ENCODE assay signal across 8 cellular contexts in the genomic region with DNA sequence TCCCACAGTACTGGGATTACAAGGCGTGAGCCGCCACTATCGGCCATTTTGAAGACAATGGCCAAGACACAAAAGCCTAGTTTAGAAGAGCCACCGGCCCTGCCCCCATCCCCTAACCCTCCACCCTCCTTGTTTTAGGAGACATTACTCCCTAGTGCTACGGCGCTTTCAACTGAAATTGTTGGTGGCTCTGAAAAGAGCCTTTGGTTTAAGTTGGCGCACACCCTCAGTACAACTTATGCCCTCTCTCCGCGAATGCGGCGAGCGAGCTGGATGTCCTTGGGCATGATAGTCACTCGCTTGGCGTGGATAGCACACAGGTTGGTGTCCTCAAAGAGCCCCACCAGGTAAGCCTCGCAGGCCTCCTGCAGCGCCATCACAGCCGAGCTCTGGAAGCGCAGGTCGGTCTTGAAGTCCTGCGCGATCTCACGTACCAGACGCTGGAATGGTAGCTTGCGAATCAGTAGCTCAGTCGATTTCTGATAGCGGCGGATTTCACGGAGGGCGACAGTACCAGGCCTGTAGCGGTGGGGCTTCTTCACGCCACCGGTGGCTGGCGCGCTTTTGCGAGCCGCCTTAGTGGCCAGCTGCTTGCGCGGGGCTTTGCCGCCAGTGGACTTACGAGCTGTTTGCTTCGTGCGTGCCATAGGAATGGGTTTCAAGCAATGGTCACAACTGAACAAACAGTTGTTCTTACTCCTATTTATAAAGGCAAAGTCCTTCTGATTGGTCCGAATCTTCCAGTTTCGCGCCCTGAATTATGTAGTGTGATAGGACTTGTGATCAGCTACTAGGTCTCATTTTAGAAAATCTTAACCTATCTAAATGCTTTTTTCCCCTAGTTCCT.
DNase-seq lines count a peak whose midpoint lies in the region; ATAC-seq and TF ChIP-seq lines count a peak whose summit lies in the region.

No MANE protein-coding gene starts in this region.

- H3K4me1 Mint-ChIP-seq in activated T-cell treated with anti-CD3 and anti-CD28 coated beads, Interleukin-2, amount 50 U/mL, for 24 hours (ENCODE audit: low read depth), result peaks cover 43% of the 10 kb centered on the region
- H3K4me1 Mint-ChIP-seq in nephron, result peaks cover 34% of the 10 kb centered on the region

- no peaks in the 10 kb centered on the region for H3K27me3 Mint-ChIP-seq in activated T-cell treated with anti-CD3 and anti-CD28 coated beads, Interleukin-2, amount 50 U/mL, for 24 hours
- no peaks in the 10 kb centered on the region for H3K27me3 Mint-ChIP-seq in nephron (ENCODE audit: low read depth)

- no peak for DNase-seq in BJ (ENCODE audit: low read depth)
- DNase-seq in activated T-cell treated with anti-CD3 and anti-CD28 coated beads, Interleukin-2, amount 50 U/mL, for 24 hours, result peak; percentile 78
- DNase-seq in fibroblast of lung (ENCODE audit: low read depth in 2 of 2), result peak; percentile 84 to 85
- DNase-seq in transverse colon, result peak; percentile 84

- ATAC-seq in GM19395 (IDR thresholded peaks at IDR 0.05; ENCODE audit: unreplicated experiment) (peak; percentile 39), HG03521 (IDR thresholded peaks at IDR 0.05; ENCODE audit: unreplicated experiment) (peak; percentile 36)

- peak overlapping the region; percentile 99 for H3K27ac Mint-ChIP-seq in activated T-cell treated with anti-CD3 and anti-CD28 coated beads, Interleukin-2, amount 50 U/mL, for 24 hours
- H3K27ac Mint-ChIP-seq in nephron, result peak overlapping the region; percentile 90 to 99 (median 97)

- no peak for TF ChIP-seq EP300 in transverse colon (IDR thresholded peaks at IDR 0.05; ENCODE audit: low read depth)

- in situ Hi-C loops in transverse colon (cut with MboI; ENCODE audit: low pct_ligation_motif_present in 1 of 4, low pct_unique_long_range_greater_than_20kb in 1 of 4, low sequenced_read_pairs in 3 of 4), result loop anchor here in 1 of 4 donors (25.0 kb wide), 1 partner anchor 887 kb away; a partner anchor contains a TSS

- H3K36me3 Mint-ChIP-seq in activated T-cell treated with anti-CD3 and anti-CD28 coated beads, Interleukin-2, amount 50 U/mL, for 24 hours (ENCODE audit: low read depth), result peaks cover 26% of the 10 kb centered on the region
- H3K36me3 Mint-ChIP-seq in nephron (ENCODE audit: low read depth), result no peaks in the 10 kb centered on the region

- 1 to 2% methylated on average over 7 to 43 of the region's 45 CpGs for WGBS in transverse colon (ENCODE audit: low coverage in 1 of 2), 2 donors

- no peaks in the 10 kb centered on the region for H3K9me3 Mint-ChIP-seq in activated T-cell treated with anti-CD3 and anti-CD28 coated beads, Interleukin-2, amount 50 U/mL, for 24 hours
- no peaks in the 10 kb centered on the region for H3K9me3 Mint-ChIP-seq in nephron

- peak overlapping the region; percentile 85 for H3K9ac ChIP-seq in OCI-LY3 (ENCODE audit: low read length)
- peak overlapping the region; percentile 21 for H3K9ac ChIP-seq in fibroblast of lung (ENCODE audit: insufficient read depth, low read length)

- H3K36me3 ChIP-seq in BJ (ENCODE audit: control insufficient read depth, insufficient read depth, low read length), result no peaks in the 10 kb centered on the region
- no peaks in the 10 kb centered on the region for H3K36me3 ChIP-seq in OCI-LY3 (replicated peaks; ENCODE audit: low read depth, low read length)
- no peaks in the 10 kb centered on the region for H3K36me3 ChIP-seq in fibroblast of lung (ENCODE audit: control insufficient read depth, insufficient read depth, low read length)
- H3K36me3 ChIP-seq in transverse colon, result no peaks in the 10 kb centered on the region

- H3K4me3 Mint-ChIP-seq in activated T-cell treated with anti-CD3 and anti-CD28 coated beads, Interleukin-2, amount 50 U/mL, for 24 hours, result peak overlapping the region; percentile 87
- peak overlapping the region; percentile 90 to 93 (median 93) for H3K4me3 Mint-ChIP-seq in nephron

- H3K27ac ChIP-seq in OCI-LY3 (ENCODE audit: low read length) (peak overlapping the region; percentile 80), fibroblast of lung (ENCODE audit: insufficient read depth, low read length) (peak overlapping the region; percentile 86), transverse colon (peak overlapping the region; percentile 85 to 93 (median 89))

- intact Hi-C loops in transverse colon (cut with DNase I; ENCODE audit: low total_unique reads), result no loop called here

- POLR2A ChIA-PET in BJ (lab: Charles Lee), result interaction anchor here (0.5 to 3.1 kb wide), 6 partner anchors 16 to 306 kb away, joined by 3 to 24 read pairs (median 7); a partner anchor contains a TSS

- TF ChIP-seq POLR2A in transverse colon (IDR thresholded peaks at IDR 0.05), result peak; percentile 90

- H3K4me3 ChIP-seq in BJ (ENCODE audit: low read depth, low read length), result peak overlapping the region; percentile 51
- peak overlapping the region; percentile 80 for H3K4me3 ChIP-seq in OCI-LY3 (ENCODE audit: low read length)
- peak overlapping the region; percentile 62 to 99 (median 71) for H3K4me3 ChIP-seq in fibroblast of lung (replicated peaks in 1 of 4; ENCODE audit: control extremely low read depth in 1 of 4, insufficient read depth in 1 of 4, low read depth in 3 of 4, low read length in 4 of 4)
- peak overlapping the region; percentile 13 to 54 (median 43) for H3K4me3 ChIP-seq in transverse colon

- no peaks in the 10 kb centered on the region; the same call in 1 of the 2 replicates for H3K9me3 ChIP-seq in OCI-LY3 (ENCODE audit: insufficient read depth, low read length)
- H3K9me3 ChIP-seq in fibroblast of lung (ENCODE audit: control insufficient read depth, insufficient read depth, low read depth, low read length), result no peaks in the 10 kb centered on the region
- no peaks in the 10 kb centered on the region for H3K9me3 ChIP-seq in transverse colon

- TF ChIP-seq CTCF in BJ (IDR thresholded peaks at IDR 0.05; ENCODE audit: insufficient read depth, low read depth, low read length), result peak; percentile 52
- TF ChIP-seq CTCF in OCI-LY3 (IDR thresholded peaks at IDR 0.05; ENCODE audit: low read depth, low read length), result peak; percentile 27
- TF ChIP-seq CTCF in fibroblast of lung (conservative IDR thresholded peaks at IDR 0.05 in 1 of 2, IDR thresholded peaks at IDR 0.05 in 1 of 2; ENCODE audit: low read depth in 1 of 2, low read length in 2 of 2), result peak; percentile 35 to 40
- TF ChIP-seq CTCF in nephron (IDR thresholded peaks at IDR 0.05; ENCODE audit: unreplicated experiment in 3 of 3), result peak; percentile 8 to 34 (median 28)
- TF ChIP-seq CTCF in transverse colon (IDR thresholded peaks at IDR 0.05), result peak; percentile 33 to 73 (median 48)

- H4K20me1 ChIP-seq in OCI-LY3 (ENCODE audit: insufficient read depth, low read length) (no peaks in the 10 kb centered on the region), fibroblast of lung (ENCODE audit: control insufficient read depth, extremely low read depth, insufficient read depth, low read length) (no peaks in the 10 kb centered on the region)

- H3K4me1 ChIP-seq in OCI-LY3 (ENCODE audit: low read length) (no peaks in the 10 kb centered on the region), fibroblast of lung (ENCODE audit: control insufficient read depth, extremely low read depth, insufficient read depth, low read length) (no peaks in the 10 kb centered on the region), transverse colon (peaks cover 3 to 16% (median 8%) of the 10 kb centered on the region in 4 donors)

- H3K79me2 ChIP-seq in OCI-LY3 (ENCODE audit: low read length) (no peaks in the 10 kb centered on the region), fibroblast of lung (ENCODE audit: control insufficient read depth, insufficient read depth, low read length) (peaks cover 2% of the 10 kb centered on the region)

- H3K4me2 ChIP-seq in OCI-LY3 (ENCODE audit: low read length), result peak overlapping the region; percentile 86
- peak overlapping the region; percentile 90 for H3K4me2 ChIP-seq in fibroblast of lung (ENCODE audit: extremely low read depth, insufficient read depth, low read length)

- H2AFZ ChIP-seq in OCI-LY3 (ENCODE audit: low read depth, low read length) (peak overlapping the region; percentile 91; the same call in 1 of the 2 replicates), fibroblast of lung (ENCODE audit: low read length) (peak overlapping the region; percentile 48)

- CTCF ChIA-PET in BJ (lab: Yijun Ruan, JAX), result interaction anchor here (0.6 to 2.8 kb wide), 10 partner anchors 9 to 284 kb away, joined by 3 to 18 read pairs (median 5); a partner anchor contains a TSS

- H3K27me3 ChIP-seq in BJ (ENCODE audit: control insufficient read depth, insufficient read depth, low read length), result no peaks in the 10 kb centered on the region
- no peaks in the 10 kb centered on the region for H3K27me3 ChIP-seq in OCI-LY3 (ENCODE audit: low read depth, low read length)
- H3K27me3 ChIP-seq in fibroblast of lung (ENCODE audit: control insufficient read depth, insufficient read depth, low read length), result peaks cover 2% of the 10 kb centered on the region
- H3K27me3 ChIP-seq in transverse colon, result peaks cover 37% of the 10 kb centered on the region
